ENCODE assay signal across 8 cellular contexts in the genomic region with DNA sequence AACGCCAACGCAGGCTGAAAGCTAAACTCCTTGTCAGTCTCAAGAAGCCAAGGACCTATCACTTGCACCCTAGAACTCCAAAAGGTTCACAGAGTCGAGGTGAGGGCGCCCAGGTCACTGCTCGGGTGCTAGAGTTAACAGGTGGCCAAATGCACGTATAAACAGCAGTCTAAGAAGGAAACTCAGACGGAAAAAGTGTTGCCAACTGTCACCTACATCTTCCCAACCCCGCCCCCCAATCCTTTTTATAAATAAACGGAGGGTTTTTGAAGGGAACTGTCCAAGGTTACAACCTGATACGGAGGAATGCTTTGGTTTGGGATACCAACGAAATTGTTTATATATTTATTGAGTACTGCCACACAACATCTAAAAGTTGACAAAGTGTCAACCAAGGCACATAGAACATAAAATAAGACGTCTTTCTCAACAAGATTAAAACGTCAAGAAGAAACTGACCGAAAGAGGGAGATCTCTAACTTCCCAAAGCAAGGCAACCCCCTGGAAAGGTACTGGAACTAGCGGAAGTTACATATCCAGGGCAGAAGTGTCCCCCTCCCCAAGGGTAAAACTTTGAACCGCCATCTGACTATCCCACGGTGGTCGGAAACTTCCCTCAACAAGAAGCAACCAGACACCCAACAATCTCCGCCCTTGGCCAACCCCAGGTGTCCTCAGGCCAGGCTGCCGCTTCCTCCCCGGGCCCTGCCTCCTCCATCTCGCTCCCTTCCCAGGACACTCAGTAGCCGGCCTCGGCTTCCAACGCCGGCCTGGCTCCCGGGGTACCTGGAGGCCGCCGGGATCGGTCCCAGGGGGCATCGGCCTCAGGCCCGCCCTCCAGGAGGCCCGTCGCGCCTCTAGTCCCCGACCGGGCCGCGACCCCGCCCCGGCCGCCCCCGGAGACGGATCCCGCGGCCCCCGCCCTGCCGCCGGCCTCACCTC. TPM values are rescaled to one million over a fixed set of nuclear protein-coding genes. Genes with fewer than 3 reads are reported as not detected.
DNase-seq lines count a peak whose midpoint lies in the region; ATAC-seq and TF ChIP-seq lines count a peak whose summit lies in the region.

No MANE protein-coding gene starts in this region.

- H3K4me1 ChIP-seq in Caco-2 (peaks cover 23% of the 10 kb centered on the region), left ventricle myocardium inferior (peaks cover 62% of the 10 kb centered on the region)

- peak; percentile 13 for ATAC-seq in GM19397 (IDR thresholded peaks at IDR 0.05; ENCODE audit: unreplicated experiment)
- peak; percentile 8 for ATAC-seq in HG03469 (IDR thresholded peaks at IDR 0.05; ENCODE audit: unreplicated experiment)
- ATAC-seq in SK-N-SH treated with all-trans-retinoic acid at 6 μM for 48 hours: peak; percentile 60

- no peaks in the 10 kb centered on the region for H3K27me3 ChIP-seq in Caco-2 (replicated peaks; ENCODE audit: control insufficient read depth, insufficient read depth, low read length)
- no peaks in the 10 kb centered on the region for H3K27me3 ChIP-seq in left ventricle myocardium inferior (ENCODE audit: low read depth)

- peaks cover 21% of the 10 kb centered on the region for H3K4me1 Mint-ChIP-seq in Caco-2 (ENCODE audit: low read depth, unreplicated experiment)

- H3K27ac ChIP-seq in left ventricle myocardium inferior (replicated peaks): peak overlapping the region; percentile 100

- CTCF ChIA-PET in Caco-2 (lab: Charles Lee): interaction anchor here (0.6 to 3.2 kb wide), 4 partner anchors 33 to 63 kb away, joined by 4 to 20 read pairs (median 6); partner anchors contain the start of gene NME1

- H3K36me3 ChIP-seq in Caco-2 (ENCODE audit: control insufficient read depth, insufficient read depth, low read length) (no peaks in the 10 kb centered on the region), left ventricle myocardium inferior (no peaks in the 10 kb centered on the region)

- POLR2A ChIA-PET in Caco-2 (lab: Charles Lee): interaction anchor here (0.6 to 2.7 kb wide), 11 partner anchors 8 to 559 kb away, joined by 3 to 42 read pairs (median 5); partner anchors contain the start of genes CACNA1G, NME1, NME2 and TOB1

- intact Hi-C loops in Caco-2 (cut with micrococcal nuclease; ENCODE audit: unreplicated experiment) (no loop called here), left ventricle myocardium inferior (cut with micrococcal nuclease) (no loop called here), posterior vena cava (cut with DNase I) (loop anchor here in 1 of 2 donors (10.0 kb wide), 1 partner anchor 255 kb away; the partner anchor contains the start of gene TOB1)

- H3K27me3 Mint-ChIP-seq in Caco-2 (ENCODE audit: insufficient read depth, unreplicated experiment): no peaks in the 10 kb centered on the region

- no peaks in the 10 kb centered on the region for H3K9me3 Mint-ChIP-seq in Caco-2 (ENCODE audit: unreplicated experiment)

- TF ChIP-seq CTCF in Caco-2 (IDR thresholded peaks at IDR 0.05; ENCODE audit: insufficient read depth in 1 of 2, low read depth in 1 of 2, low read length in 1 of 2, severe bottlenecking in 1 of 2, unreplicated experiment in 1 of 2) (peak in 1 of 2 experiments; percentile 20), left ventricle myocardium inferior (IDR thresholded peaks at IDR 0.05; ENCODE audit: borderline replicate concordance) (peak; percentile 41)

- peak overlapping the region; percentile 96 for H3K4me3 Mint-ChIP-seq in Caco-2 (ENCODE audit: unreplicated experiment)

- H3K4me3 ChIP-seq in Caco-2 (ENCODE audit: low read depth, low read length) (peak overlapping the region; percentile 81), left ventricle myocardium inferior (peak overlapping the region; percentile 96)

- H3K27ac Mint-ChIP-seq in Caco-2 (ENCODE audit: unreplicated experiment): peak overlapping the region; percentile 99

- DNase-seq in Caco-2 (peak; percentile 54 to 57), anterior cingulate cortex (lab: John Stamatoyannopoulos, UW) (peak in 31 of 58 donors; percentile 5 to 49 (median 30)), left ventricle myocardium inferior (peak; percentile 41), posterior vena cava (ENCODE audit: low spot score) (peak; percentile 82), OCI-M2 (lab: John Stamatoyannopoulos, UW; ENCODE audit: unreplicated experiment) (no peak)

- H3K36me3 Mint-ChIP-seq in Caco-2 (ENCODE audit: insufficient read depth, unreplicated experiment): peaks cover 46% of the 10 kb centered on the region

- BruUV-seq in Caco-2 (replicated peaks; lab: Mats Ljungman, UMichigan): TSS peak; percentile 29

- no peaks in the 10 kb centered on the region for H3K9me3 ChIP-seq in Caco-2
- no peaks in the 10 kb centered on the region for H3K9me3 ChIP-seq in left ventricle myocardium inferior (replicated peaks)

TF ChIP-seq in SK-N-SH treated with all-trans-retinoic acid at 6 μM for 48 hours, 23 proteins besides CTCF, POLR2A, EP300 and RAD21 (continues in another document):
- TF ChIP-seq CSDC2 (CRISPR knock-in tag; IDR thresholded peaks at IDR 0.05) (no peak), PPARA (CRISPR knock-in tag; IDR thresholded peaks at IDR 0.05; ENCODE audit: borderline replicate concordance) (no peak), ZC3H10 (CRISPR knock-in tag; IDR thresholded peaks at IDR 0.05) (no peak), BACH2 (CRISPR knock-in tag; IDR thresholded peaks at IDR 0.05; ENCODE audit: borderline replicate concordance) (no peak), ZNF565 (CRISPR knock-in tag; conservative IDR thresholded peaks at IDR 0.05; ENCODE audit: low read depth) (no peak), TCF4 (CRISPR knock-in tag; IDR thresholded peaks at IDR 0.05; ENCODE audit: borderline replicate concordance) (no peak), ZNF8 (CRISPR knock-in tag; IDR thresholded peaks at IDR 0.05) (no peak), ZFP3 (CRISPR knock-in tag; IDR thresholded peaks at IDR 0.05) (no peak), OSR1 (CRISPR knock-in tag; IDR thresholded peaks at IDR 0.05) (no peak), CSRNP3 (CRISPR knock-in tag; IDR thresholded peaks at IDR 0.05) (no peak), SNAI2 (CRISPR knock-in tag; IDR thresholded peaks at IDR 0.05) (no peak), ZFP30 (CRISPR knock-in tag; IDR thresholded peaks at IDR 0.05) (no peak), GLIS3 (CRISPR knock-in tag; IDR thresholded peaks at IDR 0.05) (no peak), ISL1 (CRISPR knock-in tag; IDR thresholded peaks at IDR 0.05) (no peak)
- TF ChIP-seq, protein P1, sequence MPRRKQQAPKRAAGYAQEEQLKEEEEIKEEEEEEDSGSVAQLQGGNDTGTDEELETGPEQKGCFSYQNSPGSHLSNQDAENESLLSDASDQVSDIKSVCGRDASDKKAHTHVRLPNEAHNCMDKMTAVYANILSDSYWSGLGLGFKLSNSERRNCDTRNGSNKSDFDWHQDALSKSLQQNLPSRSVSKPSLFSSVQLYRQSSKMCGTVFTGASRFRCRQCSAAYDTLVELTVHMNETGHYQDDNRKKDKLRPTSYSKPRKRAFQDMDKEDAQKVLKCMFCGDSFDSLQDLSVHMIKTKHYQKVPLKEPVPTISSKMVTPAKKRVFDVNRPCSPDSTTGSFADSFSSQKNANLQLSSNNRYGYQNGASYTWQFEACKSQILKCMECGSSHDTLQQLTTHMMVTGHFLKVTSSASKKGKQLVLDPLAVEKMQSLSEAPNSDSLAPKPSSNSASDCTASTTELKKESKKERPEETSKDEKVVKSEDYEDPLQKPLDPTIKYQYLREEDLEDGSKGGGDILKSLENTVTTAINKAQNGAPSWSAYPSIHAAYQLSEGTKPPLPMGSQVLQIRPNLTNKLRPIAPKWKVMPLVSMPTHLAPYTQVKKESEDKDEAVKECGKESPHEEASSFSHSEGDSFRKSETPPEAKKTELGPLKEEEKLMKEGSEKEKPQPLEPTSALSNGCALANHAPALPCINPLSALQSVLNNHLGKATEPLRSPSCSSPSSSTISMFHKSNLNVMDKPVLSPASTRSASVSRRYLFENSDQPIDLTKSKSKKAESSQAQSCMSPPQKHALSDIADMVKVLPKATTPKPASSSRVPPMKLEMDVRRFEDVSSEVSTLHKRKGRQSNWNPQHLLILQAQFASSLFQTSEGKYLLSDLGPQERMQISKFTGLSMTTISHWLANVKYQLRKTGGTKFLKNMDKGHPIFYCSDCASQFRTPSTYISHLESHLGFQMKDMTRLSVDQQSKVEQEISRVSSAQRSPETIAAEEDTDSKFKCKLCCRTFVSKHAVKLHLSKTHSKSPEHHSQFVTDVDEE (CRISPR knock-in tag; IDR thresholded peaks at IDR 0.05): no peak
- TF ChIP-seq, protein P2, sequence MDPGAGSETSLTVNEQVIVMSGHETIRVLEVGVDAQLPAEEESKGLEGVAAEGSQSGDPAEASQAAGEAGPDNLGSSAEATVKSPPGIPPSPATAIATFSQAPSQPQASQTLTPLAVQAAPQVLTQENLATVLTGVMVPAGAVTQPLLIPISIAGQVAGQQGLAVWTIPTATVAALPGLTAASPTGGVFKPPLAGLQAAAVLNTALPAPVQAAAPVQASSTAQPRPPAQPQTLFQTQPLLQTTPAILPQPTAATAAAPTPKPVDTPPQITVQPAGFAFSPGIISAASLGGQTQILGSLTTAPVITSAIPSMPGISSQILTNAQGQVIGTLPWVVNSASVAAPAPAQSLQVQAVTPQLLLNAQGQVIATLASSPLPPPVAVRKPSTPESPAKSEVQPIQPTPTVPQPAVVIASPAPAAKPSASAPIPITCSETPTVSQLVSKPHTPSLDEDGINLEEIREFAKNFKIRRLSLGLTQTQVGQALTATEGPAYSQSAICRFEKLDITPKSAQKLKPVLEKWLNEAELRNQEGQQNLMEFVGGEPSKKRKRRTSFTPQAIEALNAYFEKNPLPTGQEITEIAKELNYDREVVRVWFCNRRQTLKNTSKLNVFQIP (CRISPR knock-in tag; IDR thresholded peaks at IDR 0.05; ENCODE audit: borderline replicate concordance, low read depth): no peak

RNA-seq across cellular contexts. Expression of gene SPAG9, which starts 1.0 kb away (rescaled TPM):
- 130 and 142 TPM in 2 replicates for total RNA-seq in Caco-2 (2022)
- 43.8 TPM for total RNA-seq in left ventricle myocardium inferior
- 100 to 1,000 TPM in 1 of 2 donors, 10 to 100 TPM in 1; 88.4 to 126 TPM for total RNA-seq in posterior vena cava

RNA-seq across cellular contexts. Expression of gene NME1, which starts 33.7 kb away (rescaled TPM):
- total RNA-seq in Caco-2 (2022) (278 and 336 TPM in 2 replicates), left ventricle myocardium inferior (18.9 TPM), posterior vena cava (10 to 100 TPM; 48.8 to 61.3 TPM)

RNA-seq across cellular contexts. Expression of gene NME2, which starts 46.5 kb away (rescaled TPM):
- total RNA-seq in Caco-2 (2022) (734 and 821 TPM in 2 replicates), left ventricle myocardium inferior (220 TPM), posterior vena cava (100 to 1,000 TPM; 388 to 432 TPM)

Comparison
In these comparisons a context has a peak if more than half of its experiments do, and no peak if none do; other contexts are left out.
1. ATAC-seq: peak in every context shown above with its lines; median percentile 60 in SK-N-SH treated with all-trans-retinoic acid at 6 μM for 48 hours; 13 in GM19397; 8 in HG03469.